20 cellular contexts compared by ENCODE assay signal in the genomic region with DNA sequence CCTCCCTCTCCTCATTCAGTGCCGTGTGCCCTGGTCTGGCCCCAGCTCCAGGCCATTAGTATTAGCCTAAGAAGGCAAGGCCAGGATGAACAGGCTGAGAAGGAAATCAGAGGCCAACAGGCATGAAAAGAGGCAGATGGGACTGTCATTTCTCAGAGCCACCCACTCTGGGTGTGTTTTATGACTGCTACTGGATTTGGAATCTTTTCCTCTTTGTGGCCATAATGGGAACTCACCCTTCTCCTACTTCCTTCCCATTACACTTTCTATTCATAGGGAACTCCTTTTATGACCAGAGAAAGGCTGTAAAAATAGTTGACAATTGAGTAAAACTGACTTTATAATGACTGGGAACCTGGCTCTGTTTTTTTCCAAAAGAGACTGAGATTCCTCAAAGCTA. TPM values are rescaled to one million over a fixed set of nuclear protein-coding genes. Genes with fewer than 3 reads are reported as not detected.
DNase-seq lines count a peak whose midpoint lies in the region; ATAC-seq and TF ChIP-seq lines count a peak whose summit lies in the region.
"Had no signal": no experiment of that assay in that cellular context is flagged by ENCODE, and none has a peak within 500 bp of the region (broad histone marks: within the 10 kb centered on the region; RNA-seq: fewer than 3 reads in every experiment).

No MANE protein-coding gene starts in this region.

- no peak for TF ChIP-seq POLR2A in sigmoid colon (IDR thresholded peaks at IDR 0.05)

- H3K9me2 ChIP-seq in PC-3 (replicated peaks; ENCODE audit: low read length) (no peaks in the 10 kb centered on the region), hepatocyte (replicated peaks; ENCODE audit: insufficient read depth) (no peaks in the 10 kb centered on the region)

- no peak for TF ChIP-seq EP300 in sigmoid colon (IDR thresholded peaks at IDR 0.05)

- H4K91ac ChIP-seq in trophoblast cell (ENCODE audit: low read depth, low read length): no peak overlapping the region

- H3K14ac ChIP-seq in trophoblast cell (ENCODE audit: low read length): no peak overlapping the region

- H3K4me2 ChIP-seq in PC-3 (ENCODE audit: low read length) (no peak overlapping the region), hepatocyte (no peak overlapping the region), trophoblast cell (ENCODE audit: low read length) (no peak overlapping the region), neural progenitor cell (no peak overlapping the region)

- DNase-seq in PC-3 (peak; percentile 10), hepatocyte (ENCODE audit: low spot score) (peak; percentile 18), trophoblast cell (no peak), GM10266 (ENCODE audit: extremely low spot score) (no peak), NCI-H2196 treated with DMSO at 0.1 percent for 48 hours (lab: John Stamatoyannopoulos, UW; ENCODE audit: unreplicated experiment) (no peak), sigmoid colon (no peak), neural progenitor cell (ENCODE audit: low spot score) (no peak)
- DNase-seq: DMS53; GDM1; KG1; NCI-H1092 treated with DMSO at 0.1 percent for 48 hours; NCI-H1436 treated with DMSO at 0.1 percent for 48 hours; NCI-H1930; NCI-H226; NCI-H510A treated with DMSO at 0.1 percent for 48 hours; NCI-H774; NK-92 treated with Interleukin-12 subunit alpha and Interleukin-12 subunit beta, amount 100 ng/mL, for 24 hours; Peyer's patch had no signal

- no peak overlapping the region for H2BK12ac ChIP-seq in trophoblast cell (ENCODE audit: low read length)

- no peak overlapping the region for H3K27ac Mint-ChIP-seq in neural progenitor cell

- H3K27me3 Mint-ChIP-seq in neural progenitor cell (ENCODE audit: insufficient read depth, low read depth): no peaks in the 10 kb centered on the region

- H4K20me1 ChIP-seq in PC-3 (ENCODE audit: low read length) (no peaks in the 10 kb centered on the region), hepatocyte (ENCODE audit: insufficient read depth, poor library complexity, severe bottlenecking) (no peaks in the 10 kb centered on the region), neural progenitor cell (ENCODE audit: low read depth) (no peaks in the 10 kb centered on the region)

- peak; percentile 46 for ATAC-seq in PC-3
- ATAC-seq: SK-N-SH treated with all-trans-retinoic acid at 6 μM for 48 hours had no signal

- TF ChIP-seq CTCF in PC-3 (conservative IDR thresholded peaks at IDR 0.05; ENCODE audit: low read depth, low read length): no peak
- no peak for TF ChIP-seq CTCF in hepatocyte (IDR thresholded peaks at IDR 0.05; ENCODE audit: poor library complexity)
- no peak for TF ChIP-seq CTCF in GM10266 (IDR thresholded peaks at IDR 0.05; ENCODE audit: control insufficient read depth, insufficient read depth, low read depth, missing control alignments)
- TF ChIP-seq CTCF in sigmoid colon (IDR thresholded peaks at IDR 0.05): no peak
- no peak for TF ChIP-seq CTCF in neural progenitor cell (IDR thresholded peaks at IDR 0.05)

- no peak overlapping the region for H4K12ac ChIP-seq in trophoblast cell (ENCODE audit: low read depth, low read length)

- no TSS peak for BruUV-seq in PC-3 (replicated peaks; lab: Mats Ljungman, UMichigan)

- intact Hi-C loops in PC-3 (cut with micrococcal nuclease) (no loop called here), sigmoid colon (cut with DNase I) (no loop called here)

- no peak overlapping the region for H2BK120ac ChIP-seq in trophoblast cell (ENCODE audit: insufficient read depth, low read length, poor library complexity)

- H3K9me3 Mint-ChIP-seq in neural progenitor cell: no peaks in the 10 kb centered on the region

- H3K4ac ChIP-seq in trophoblast cell (ENCODE audit: low read depth, low read length): no peak overlapping the region

- H3K4me1 Mint-ChIP-seq in neural progenitor cell: no peaks in the 10 kb centered on the region

- no peak overlapping the region for H3K4me3 Mint-ChIP-seq in neural progenitor cell

- no peak overlapping the region for H3K18ac ChIP-seq in trophoblast cell (ENCODE audit: low read length)

- H3K9me3 ChIP-seq in PC-3 (ENCODE audit: low read length) (no peaks in the 10 kb centered on the region), hepatocyte (ENCODE audit: low read depth) (no peaks in the 10 kb centered on the region), trophoblast cell (ENCODE audit: insufficient read depth, low read depth, low read length) (peaks cover 3% of the 10 kb centered on the region), sigmoid colon (no peaks in the 10 kb centered on the region), neural progenitor cell (ENCODE audit: low read depth) (no peaks in the 10 kb centered on the region)
- H3K9me3 ChIP-seq: Peyer's patch had no signal

- no peaks in the 10 kb centered on the region for H3K79me2 ChIP-seq in PC-3 (ENCODE audit: low read length)
- H3K79me2 ChIP-seq in hepatocyte: no peaks in the 10 kb centered on the region
- no peaks in the 10 kb centered on the region for H3K79me2 ChIP-seq in trophoblast cell (ENCODE audit: control insufficient read depth, insufficient read depth, low read length, poor library complexity)
- H3K79me2 ChIP-seq in neural progenitor cell (ENCODE audit: low read depth): no peaks in the 10 kb centered on the region

- H3K27me3 ChIP-seq in PC-3 (ENCODE audit: low read length) (peaks cover 38% of the 10 kb centered on the region), hepatocyte (peaks cover 9% of the 10 kb centered on the region), trophoblast cell (ENCODE audit: insufficient read depth, low read length) (no peaks in the 10 kb centered on the region), sigmoid colon (peaks cover 0 to 2% (median 0%) of the 10 kb centered on the region in 3 donors), neural progenitor cell (peaks cover 30% of the 10 kb centered on the region)
- H3K27me3 ChIP-seq: Peyer's patch had no signal

- H3F3A ChIP-seq in PC-3 (ENCODE audit: low read length, unreplicated experiment): no peaks in the 10 kb centered on the region
- no peaks in the 10 kb centered on the region for H3F3A ChIP-seq in neural progenitor cell (ENCODE audit: low read depth)

- no peak overlapping the region for H2AFZ ChIP-seq in PC-3 (ENCODE audit: low read length)
- H2AFZ ChIP-seq in hepatocyte: no peak overlapping the region
- no peak overlapping the region for H2AFZ ChIP-seq in trophoblast cell (ENCODE audit: insufficient read depth, low read length, poor library complexity)
- H2AFZ ChIP-seq in neural progenitor cell (replicated peaks): no peak overlapping the region

- POLR2A ChIA-PET in PC-3 (lab: Charles Lee; ENCODE audit: unreplicated experiment): no interaction called here

- H2BK5ac ChIP-seq in trophoblast cell (ENCODE audit: low read depth, low read length, poor library complexity): no peak overlapping the region

- H3K27ac ChIP-seq in PC-3 (ENCODE audit: low read length): no peak overlapping the region
- H3K27ac ChIP-seq in hepatocyte: peak overlapping the region; percentile 64
- H3K27ac ChIP-seq in trophoblast cell (ENCODE audit: low read depth, low read length): no peak overlapping the region
- H3K27ac ChIP-seq in sigmoid colon: no peak overlapping the region
- H3K27ac ChIP-seq in neural progenitor cell: no peak overlapping the region
- H3K27ac ChIP-seq: C4-2B, Peyer's patch had no signal

- H3K36me3 ChIP-seq in PC-3 (ENCODE audit: low read depth, low read length): no peaks in the 10 kb centered on the region
- no peaks in the 10 kb centered on the region for H3K36me3 ChIP-seq in hepatocyte (replicated peaks; ENCODE audit: insufficient read depth, low read depth)
- H3K36me3 ChIP-seq in trophoblast cell (ENCODE audit: control insufficient read depth in 1 of 2, insufficient read depth in 2 of 2, low read length in 2 of 2): no peaks in the 10 kb centered on the region
- no peaks in the 10 kb centered on the region for H3K36me3 ChIP-seq in sigmoid colon
- H3K36me3 ChIP-seq in neural progenitor cell: no peaks in the 10 kb centered on the region
- H3K36me3 ChIP-seq: Peyer's patch had no signal

- H3K36me3 Mint-ChIP-seq in neural progenitor cell: no peaks in the 10 kb centered on the region

- CTCF ChIA-PET in PC-3 (lab: Charles Lee): no interaction called here

- H3K4me1 ChIP-seq in PC-3 (ENCODE audit: insufficient read depth, low read length) (no peaks in the 10 kb centered on the region), hepatocyte (ENCODE audit: insufficient read depth) (no peaks in the 10 kb centered on the region), trophoblast cell (ENCODE audit: control insufficient read depth in 1 of 2, insufficient read depth in 2 of 2, low read length in 2 of 2) (no peaks in the 10 kb centered on the region), sigmoid colon (no peaks in the 10 kb centered on the region), neural progenitor cell (no peaks in the 10 kb centered on the region)

- H3K9ac ChIP-seq in PC-3 (ENCODE audit: low read length) (no peak overlapping the region), trophoblast cell (ENCODE audit: low read length) (peak overlapping the region; percentile 49), neural progenitor cell (no peak overlapping the region)

- WGBS in hepatocyte (ENCODE audit: low lambda C conversion rate, missing lambda C conversion rate): 43% methylated on average over 1 of the region's 1 CpG
- no CpG with 5 or more reads among the region's 1 CpG for WGBS in trophoblast cell (ENCODE audit: extremely low coverage, insufficient coverage, insufficient read length)
- WGBS in sigmoid colon, 2 donors: 11 to 70% methylated on average over 1 of the region's 1 CpG

- H3K4me3 ChIP-seq in PC-3 (ENCODE audit: low read length): no peak overlapping the region
- no peak overlapping the region for H3K4me3 ChIP-seq in hepatocyte
- H3K4me3 ChIP-seq in trophoblast cell (ENCODE audit: low read depth, low read length): no peak overlapping the region
- H3K4me3 ChIP-seq in sigmoid colon: no peak overlapping the region
- no peak overlapping the region for H3K4me3 ChIP-seq in neural progenitor cell
- H3K4me3 ChIP-seq: Peyer's patch had no signal

- H4K8ac ChIP-seq in trophoblast cell (ENCODE audit: low read depth, low read length): no peak overlapping the region

- no peaks in the 10 kb centered on the region for H3K79me1 ChIP-seq in trophoblast cell (ENCODE audit: low read length)

- H3K23ac ChIP-seq in trophoblast cell (ENCODE audit: low read length): no peak overlapping the region

- H2AK5ac ChIP-seq in trophoblast cell (ENCODE audit: low read length): no peak overlapping the region

RNA-seq across cellular contexts. Expression of gene CEACAM8, which starts 17.7 kb away (rescaled TPM):
- total RNA-seq in PC-3 (2014; rRNA removed) (not detected in 2 replicates), hepatocyte (0.08 TPM in 1 of 2 replicates, not detected in the other), sigmoid colon (not detected), neural progenitor cell (ENCODE audit: low replicate concordance) (not detected in 2 replicates)
- polyA plus RNA-seq in hepatocyte (not detected in 2 replicates), sigmoid colon (under 1 TPM in 2 of 3 donors, not detected in 1; 0.69 to 0.76 TPM)
- not detected in 2 replicates for polyA plus RNA-seq in trophoblast cell (2013)
- total RNA-seq: Peyer's patch had no signal

RNA-seq across cellular contexts. Expression of gene CEACAM1, which starts 48.7 kb away (rescaled TPM):
- 0.81 and 0.95 TPM in 2 replicates for total RNA-seq in PC-3 (2014; rRNA removed)
- total RNA-seq in hepatocyte: 7.1 and 10.0 TPM in 2 replicates
- polyA plus RNA-seq in hepatocyte: 20.8 and 21.1 TPM in 2 replicates
- 19.0 and 21.0 TPM in 2 replicates for polyA plus RNA-seq in trophoblast cell (2013)
- 1 to 10 TPM in 1 of 4 donors, under 1 TPM in 3; 0.55 to 2.4 (median 0.69) TPM for total RNA-seq in sigmoid colon
- 100 to 1,000 TPM in 2 of 3 donors, 10 to 100 TPM in 1; 51.1 to 444 (median 148) TPM for polyA plus RNA-seq in sigmoid colon
- 0.03 and 0.39 TPM in 2 replicates for total RNA-seq in neural progenitor cell (ENCODE audit: low replicate concordance)

Comparison
In these comparisons a context has a peak if more than half of its experiments do, and no peak if none do; other contexts are left out.
1. DNase-seq: peak in PC-3 (single experiment) and hepatocyte (single experiment); none in trophoblast cell (0 of 2), GM10266 (single experiment), NCI-H2196 treated with DMSO at 0.1 percent for 48 hours (single experiment), sigmoid colon (single experiment) and neural progenitor cell (single experiment).